31 cellular contexts compared by ENCODE assay signal in genomic region chr1:211319892-211320291, GRCh38.
"Had no signal": no experiment of that assay in that cellular context is flagged by ENCODE, and none has a peak within 500 bp of the region (broad histone marks: within the 10 kb centered on the region; RNA-seq: fewer than 3 reads in every experiment).

No MANE protein-coding gene starts in this region.

- H3K27ac ChIP-seq: ascending aorta, breast epithelium, cardiac muscle cell, coronary artery, dorsolateral prefrontal cortex had no signal

- H3K27ac Mint-ChIP-seq: activated CD4-positive, alpha-beta memory T cell treated with anti-CD3 and anti-CD28 coated beads, Interleukin-2, amount 10 ng/mL, durations not matched to agents 7 days and 5 days; activated CD4-positive, alpha-beta T cell treated with anti-CD3 and anti-CD28 coated beads, Interleukin-2, amount 10 ng/mL, durations not matched to agents 7 days and 5 days; activated naive CD4-positive, alpha-beta T cell treated with anti-CD3 and anti-CD28 coated beads for 36 hours; activated naive CD8-positive, alpha-beta T cell treated with anti-CD3 and anti-CD28 coated beads for 36 hours; activated T-helper 1 cell treated with anti-CD3 and anti-CD28 coated beads, Interleukin-12 subunit alpha, Interleukin-12 subunit beta, Interleukin-2, Interleukin-4 antibody, amounts not matched to agents 30 ng/mL and 10 ng/mL and 1 ng/mL, durations not matched to agents 14 hours and 24 hours and 36 hours; activated T-helper 2 cell treated with anti-CD3 and anti-CD28 coated beads, Interferon-gamma antibody, Interleukin-2, Interleukin-4, amounts not matched to agents 10 μg/mL and 5 μg/mL and 100 μg/mL, durations not matched to agents 14 hours and 24 hours and 36 hours; brain; dendritic cell treated with granulocyte-macrophage colony-stimulating factor and Interleukin-4, amounts not matched to agents 40 ng/mL and 50 ng/mL, for 4 days; endodermal cell; T-helper 17 cell; T-helper 2 cell treated with Interferon-gamma antibody and Interleukin-4, amounts not matched to agents 5 μg/mL and 100 μg/mL, for 36 hours had no signal

- H3K4me3 ChIP-seq: ascending aorta, breast epithelium, cardiac muscle cell, coronary artery, dorsolateral prefrontal cortex had no signal

- H3K36me3 ChIP-seq: breast epithelium had no signal

- H3K4me1 ChIP-seq: ascending aorta, breast epithelium had no signal

- ATAC-seq: esophagus mucosa, T-helper 17 cell had no signal

- H3K4me3 Mint-ChIP-seq: activated CD4-positive, alpha-beta memory T cell treated with anti-CD3 and anti-CD28 coated beads, Interleukin-2, amount 10 ng/mL, durations not matched to agents 7 days and 5 days; activated CD4-positive, alpha-beta T cell treated with anti-CD3 and anti-CD28 coated beads, Interleukin-2, amount 10 ng/mL, durations not matched to agents 7 days and 5 days; activated naive CD4-positive, alpha-beta T cell treated with anti-CD3 and anti-CD28 coated beads for 36 hours; activated naive CD8-positive, alpha-beta T cell treated with anti-CD3 and anti-CD28 coated beads for 36 hours; activated T-helper 1 cell treated with anti-CD3 and anti-CD28 coated beads, Interleukin-12 subunit alpha, Interleukin-12 subunit beta, Interleukin-2, Interleukin-4 antibody, amounts not matched to agents 30 ng/mL and 10 ng/mL and 1 ng/mL, durations not matched to agents 14 hours and 24 hours and 36 hours; brain; dendritic cell treated with granulocyte-macrophage colony-stimulating factor and Interleukin-4, amounts not matched to agents 40 ng/mL and 50 ng/mL, for 4 days; endodermal cell; T-helper 17 cell; T-helper 2 cell treated with Interferon-gamma antibody and Interleukin-4, amounts not matched to agents 5 μg/mL and 100 μg/mL, for 36 hours had no signal

- H3K9me3 Mint-ChIP-seq: activated CD4-positive, alpha-beta memory T cell treated with anti-CD3 and anti-CD28 coated beads, Interleukin-2, amount 10 ng/mL, durations not matched to agents 7 days and 5 days; activated CD4-positive, alpha-beta T cell treated with anti-CD3 and anti-CD28 coated beads, Interleukin-2, amount 10 ng/mL, durations not matched to agents 7 days and 5 days; activated naive CD4-positive, alpha-beta T cell treated with anti-CD3 and anti-CD28 coated beads for 36 hours; activated naive CD8-positive, alpha-beta T cell treated with anti-CD3 and anti-CD28 coated beads for 36 hours; activated T-helper 1 cell treated with anti-CD3 and anti-CD28 coated beads, Interleukin-12 subunit alpha, Interleukin-12 subunit beta, Interleukin-2, Interleukin-4 antibody, amounts not matched to agents 30 ng/mL and 10 ng/mL and 1 ng/mL, durations not matched to agents 14 hours and 24 hours and 36 hours; activated T-helper 2 cell treated with anti-CD3 and anti-CD28 coated beads, Interferon-gamma antibody, Interleukin-2, Interleukin-4, amounts not matched to agents 10 μg/mL and 5 μg/mL and 100 μg/mL, durations not matched to agents 14 hours and 24 hours and 36 hours; brain; dendritic cell treated with granulocyte-macrophage colony-stimulating factor and Interleukin-4, amounts not matched to agents 40 ng/mL and 50 ng/mL, for 4 days; endodermal cell; T-helper 2 cell treated with Interferon-gamma antibody and Interleukin-4, amounts not matched to agents 5 μg/mL and 100 μg/mL, for 36 hours had no signal

- H3K27me3 Mint-ChIP-seq: activated CD4-positive, alpha-beta memory T cell treated with anti-CD3 and anti-CD28 coated beads, Interleukin-2, amount 10 ng/mL, durations not matched to agents 7 days and 5 days; activated CD4-positive, alpha-beta T cell treated with anti-CD3 and anti-CD28 coated beads, Interleukin-2, amount 10 ng/mL, durations not matched to agents 7 days and 5 days; activated naive CD8-positive, alpha-beta T cell treated with anti-CD3 and anti-CD28 coated beads for 36 hours; T-helper 17 cell had no signal

- H3K9me3 ChIP-seq: ascending aorta, breast epithelium had no signal

- H3K4me1 Mint-ChIP-seq: brain had no signal

- H3K36me3 Mint-ChIP-seq: brain had no signal

- H3K27me3 ChIP-seq: ascending aorta, breast epithelium, cardiac muscle cell, dorsolateral prefrontal cortex had no signal

- DNase-seq: activated CD4-positive, alpha-beta memory T cell treated with anti-CD3 and anti-CD28 coated beads, Interleukin-2, amount 10 ng/mL, durations not matched to agents 7 days and 5 days; activated CD4-positive, alpha-beta T cell treated with anti-CD3 and anti-CD28 coated beads for 4 hours; activated CD4-positive, alpha-beta T cell treated with anti-CD3 and anti-CD28 coated beads, Interleukin-2, amount 10 ng/mL, durations not matched to agents 7 days and 5 days; activated CD4-positive, alpha-beta T cell treated with anti-CD3 and anti-CD28 coated beads, Interleukin-2, amount 50 U/mL, for 4 hours; activated CD4-positive, CD25-positive, alpha-beta regulatory T cell; activated CD4-positive, CD25-positive, alpha-beta regulatory T cell treated with anti-CD3 and anti-CD28 coated beads, Interleukin-2, amount 50 U/mL, for 72 hours; activated CD8-positive, alpha-beta memory T cell treated with anti-CD3 and anti-CD28 coated beads, Interleukin-2, amount 50 U/mL, for 48 hours; activated effector memory CD4-positive, alpha-beta T cell treated with anti-CD3 and anti-CD28 coated beads, Interleukin-2, amount 50 U/mL, for 16 hours; activated naive CD4-positive, alpha-beta T cell treated with anti-CD3 and anti-CD28 coated beads for 36 hours; activated naive CD8-positive, alpha-beta T cell treated with anti-CD3 and anti-CD28 coated beads for 36 hours; activated T-cell treated with anti-CD3 and anti-CD28 coated beads, Interleukin-2, amount 50 U/mL, for 48 hours; central memory CD4-positive, alpha-beta T cell; dorsolateral prefrontal cortex; effector memory CD4-positive, alpha-beta T cell; endodermal cell; foreskin fibroblast; head of caudate nucleus; T-helper 1 cell; T-helper 17 cell; T1000 had no signal

- FAIRE-seq: frontal cortex had no signal
